ENCODE assay signal across 7 cellular contexts in genomic region chr1:219681876-219682275, GRCh38.
"Had no signal": no experiment of that assay in that cellular context is flagged by ENCODE, and none has a peak within 500 bp of the region (broad histone marks: within the 10 kb centered on the region; RNA-seq: fewer than 3 reads in every experiment).

No MANE protein-coding gene starts in this region.

- DNase-seq: H9, HCEC 1CT, KBM-7 had no signal

- H3K4me3 ChIP-seq: GM23338 had no signal

- H3K4me2 ChIP-seq: GM23338, KMS-11 had no signal

- H3K27ac ChIP-seq: HL-60, KMS-11 had no signal

- H3K9ac ChIP-seq: KMS-11 had no signal

- ATAC-seq: GM23338, HepG2 had no signal
